12 cellular contexts compared by ENCODE assay signal in the genomic region with DNA sequence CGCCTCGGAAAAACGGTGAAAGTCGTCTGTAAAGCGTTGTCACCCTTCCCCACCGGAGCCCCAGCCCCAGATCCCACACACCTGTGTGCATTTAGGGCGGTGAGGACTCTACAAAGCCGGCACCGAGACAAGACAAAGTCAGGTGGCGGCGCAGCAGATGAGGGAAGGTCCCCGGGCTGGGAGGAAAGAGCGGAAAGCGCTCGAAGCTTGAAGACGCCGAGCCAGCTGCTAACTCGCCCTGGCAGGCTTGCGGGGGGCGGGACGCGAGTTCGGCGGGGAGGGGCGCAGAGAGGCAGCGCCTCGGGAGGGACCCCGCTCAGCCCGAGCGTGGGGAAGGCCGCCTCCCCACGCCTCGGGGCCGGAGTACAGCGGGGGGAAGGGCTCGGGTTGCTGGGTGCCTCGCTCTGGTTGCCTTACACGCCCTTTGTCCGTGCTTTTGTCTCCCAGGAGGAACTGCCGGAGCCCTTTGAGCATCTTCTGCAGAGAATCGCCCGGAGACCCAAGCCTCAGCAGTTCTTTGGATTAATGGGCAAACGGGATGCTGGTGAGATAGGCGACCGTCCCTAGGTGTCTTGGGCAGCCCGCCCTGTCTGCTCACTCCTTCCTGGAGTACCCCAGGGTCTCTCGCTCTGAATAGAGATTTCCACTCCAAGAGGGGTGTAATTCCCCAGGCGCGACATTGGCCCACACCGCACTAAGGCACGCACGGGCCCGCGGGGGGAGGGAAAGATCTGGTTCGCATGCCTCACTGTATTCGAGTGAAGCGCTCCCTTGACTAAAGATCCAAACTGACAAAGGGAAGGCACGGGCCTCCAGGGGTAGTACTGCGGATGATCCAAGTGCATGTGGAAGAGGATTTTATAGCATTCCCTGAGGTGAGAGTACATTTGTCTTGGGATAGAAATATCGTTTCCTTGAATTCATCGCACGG. TPM values are rescaled to one million over a fixed set of nuclear protein-coding genes. Genes with fewer than 3 reads are reported as not detected.
DNase-seq lines count a peak whose midpoint lies in the region; ATAC-seq, FAIRE-seq and TF ChIP-seq lines count a peak whose summit lies in the region.
"Had no signal": no experiment of that assay in that cellular context is flagged by ENCODE, and none has a peak within 500 bp of the region (broad histone marks: within the 10 kb centered on the region; RNA-seq: fewer than 3 reads in every experiment).

No MANE protein-coding gene starts in this region.

- no peaks in the 10 kb centered on the region for H3K9me3 ChIP-seq in kidney (ENCODE audit: control insufficient read depth in 1 of 2, low read length in 2 of 2)

- peak overlapping the region in 1 of 2 donors; percentile 32 for H3K4me3 ChIP-seq in kidney (ENCODE audit: low read length in 2 of 2)
- H3K4me3 ChIP-seq: lung had no signal

- H3K27ac ChIP-seq in kidney (ENCODE audit: low read depth in 2 of 2, low read length in 2 of 2) = no peak overlapping the region

- no peak for TF ChIP-seq CTCF in kidney (IDR thresholded peaks at IDR 0.05; ENCODE audit: borderline replicate concordance, extremely low read depth, insufficient read depth)

- peaks cover 6% of the 10 kb centered on the region for H3K4me1 Mint-ChIP-seq in activated CD4-positive, alpha-beta T cell treated with anti-CD3 and anti-CD28 coated beads, Interleukin-2, amount 10 ng/mL, durations not matched to agents 24 days and 14 days
- H3K4me1 Mint-ChIP-seq in activated naive CD8-positive, alpha-beta T cell treated with anti-CD3 and anti-CD28 coated beads for 36 hours = peaks cover 21% of the 10 kb centered on the region

- no peaks in the 10 kb centered on the region for H3K36me3 ChIP-seq in kidney (ENCODE audit: control insufficient read depth in 1 of 2, insufficient read depth in 2 of 2, low read length in 2 of 2)

- H3K4me3 Mint-ChIP-seq in activated CD4-positive, alpha-beta T cell treated with anti-CD3 and anti-CD28 coated beads, Interleukin-2, amount 10 ng/mL, durations not matched to agents 24 days and 14 days = no peak overlapping the region
- no peak overlapping the region for H3K4me3 Mint-ChIP-seq in activated naive CD8-positive, alpha-beta T cell treated with anti-CD3 and anti-CD28 coated beads for 36 hours
- H3K4me3 Mint-ChIP-seq: effector memory CD8-positive, alpha-beta T cell had no signal

- no peak for ATAC-seq in stimulated activated naive CD8-positive, alpha-beta T cell treated with anti-CD3 and anti-CD28 coated beads, Interleukin-15, Interleukin-2, amounts not matched to agents 100 U/mL and 50 U/mL, for 24 hours
- ATAC-seq: effector memory CD8-positive, alpha-beta T cell had no signal

- peaks cover 0 to 7% of the 10 kb centered on the region in 2 donors for H3K4me1 ChIP-seq in kidney (ENCODE audit: control insufficient read depth in 1 of 2, insufficient read depth in 1 of 2, low read depth in 1 of 2, low read length in 2 of 2)

- intact Hi-C loops in activated CD4-positive, alpha-beta T cell treated with anti-CD3 and anti-CD28 coated beads, Interleukin-2, amount 10 ng/mL, durations not matched to agents 24 days and 14 days (cut with micrococcal nuclease) = loop anchor here (5.0 kb wide), 2 partner anchors 711 to 741 kb away; partner anchors contain the start of gene DLX5
- intact Hi-C loops in kidney (cut with DNase I) = no loop called here

- DNase-seq in activated CD4-positive, alpha-beta T cell treated with anti-CD3 and anti-CD28 coated beads for 48 hours = peak; percentile 16
- DNase-seq in activated CD4-positive, alpha-beta T cell treated with anti-CD3 and anti-CD28 coated beads, Interleukin-2, amount 10 ng/mL, durations not matched to agents 24 days and 14 days = no peak
- peak; percentile 6 for DNase-seq in activated naive CD8-positive, alpha-beta T cell treated with anti-CD3 and anti-CD28 coated beads for 36 hours
- DNase-seq in kidney (peak; percentile 73), germinal center (ENCODE audit: low spot score) (no peak)
- DNase-seq in stimulated activated naive CD8-positive, alpha-beta T cell treated with anti-CD3 and anti-CD28 coated beads, Interleukin-15, Interleukin-2, amounts not matched to agents 100 U/mL and 50 U/mL, for 24 hours = peak; percentile 6
- no peak for DNase-seq in activated naive CD4-positive, alpha-beta T cell treated with anti-CD3 and anti-CD28 coated beads, Interleukin-2, amount 50 U/mL, for 16 hours
- no peak for DNase-seq in stimulated activated naive CD4-positive, alpha-beta T cell treated with Interleukin-2 at 50 U/mL for 16 hours (lab: John Stamatoyannopoulos, UW)
- DNase-seq: activated CD4-positive, alpha-beta T cell treated with anti-CD3 and anti-CD28 coated beads, Interleukin-2, amount 50 U/mL, for 4 hours; effector memory CD8-positive, alpha-beta T cell had no signal

- H3K27me3 Mint-ChIP-seq in activated CD4-positive, alpha-beta T cell treated with anti-CD3 and anti-CD28 coated beads, Interleukin-2, amount 10 ng/mL, durations not matched to agents 24 days and 14 days = peaks cover 55% of the 10 kb centered on the region
- peaks cover 73% of the 10 kb centered on the region for H3K27me3 Mint-ChIP-seq in activated naive CD8-positive, alpha-beta T cell treated with anti-CD3 and anti-CD28 coated beads for 36 hours

- H3K9me3 Mint-ChIP-seq in activated CD4-positive, alpha-beta T cell treated with anti-CD3 and anti-CD28 coated beads, Interleukin-2, amount 10 ng/mL, durations not matched to agents 24 days and 14 days = no peaks in the 10 kb centered on the region
- H3K9me3 Mint-ChIP-seq in activated naive CD8-positive, alpha-beta T cell treated with anti-CD3 and anti-CD28 coated beads for 36 hours = peaks cover 4% of the 10 kb centered on the region
- H3K9me3 Mint-ChIP-seq: effector memory CD8-positive, alpha-beta T cell had no signal

- no peak for FAIRE-seq in kidney (lab: Jason Lieb, UNC)

- no peak overlapping the region for H3K9ac ChIP-seq in kidney (ENCODE audit: low read length in 2 of 2)

- H3K36me3 Mint-ChIP-seq in activated CD4-positive, alpha-beta T cell treated with anti-CD3 and anti-CD28 coated beads, Interleukin-2, amount 10 ng/mL, durations not matched to agents 24 days and 14 days (ENCODE audit: low read depth) = no peaks in the 10 kb centered on the region
- H3K36me3 Mint-ChIP-seq in activated naive CD8-positive, alpha-beta T cell treated with anti-CD3 and anti-CD28 coated beads for 36 hours = peaks cover 9% of the 10 kb centered on the region

- H3K27ac Mint-ChIP-seq in activated CD4-positive, alpha-beta T cell treated with anti-CD3 and anti-CD28 coated beads, Interleukin-2, amount 10 ng/mL, durations not matched to agents 24 days and 14 days = no peak overlapping the region
- H3K27ac Mint-ChIP-seq in activated naive CD8-positive, alpha-beta T cell treated with anti-CD3 and anti-CD28 coated beads for 36 hours = no peak overlapping the region
- H3K27ac Mint-ChIP-seq: effector memory CD8-positive, alpha-beta T cell had no signal

RNA-seq across cellular contexts. Expression of gene TAC1, which starts 1.7 kb away (rescaled TPM):
- 0.28 TPM in 1 of 2 replicates, not detected in the other for total RNA-seq in activated CD4-positive, alpha-beta T cell treated with anti-CD3 and anti-CD28 coated beads, Interleukin-2, amount 10 ng/mL, durations not matched to agents 24 days and 14 days
- total RNA-seq in activated naive CD8-positive, alpha-beta T cell treated with anti-CD3 and anti-CD28 coated beads for 36 hours = under 1 TPM; 0.72 to 0.78 TPM
- 2.0 TPM for total RNA-seq in kidney
- 10.9 TPM for polyA plus RNA-seq in kidney (ENCODE audit: insufficient read depth, low read depth, low replicate concordance)
- total RNA-seq: HT1080, lung had no signal

Comparison
In these comparisons a context has a peak if more than half of its experiments do, and no peak if none do; other contexts are left out.
1. DNase-seq: peak in activated CD4-positive, alpha-beta T cell treated with anti-CD3 and anti-CD28 coated beads for 48 hours (single experiment), activated naive CD8-positive, alpha-beta T cell treated with anti-CD3 and anti-CD28 coated beads for 36 hours (single experiment), kidney (single experiment) and stimulated activated naive CD8-positive, alpha-beta T cell treated with anti-CD3 and anti-CD28 coated beads, Interleukin-15, Interleukin-2, amounts not matched to agents 100 U/mL and 50 U/mL, for 24 hours (single experiment); none in activated CD4-positive, alpha-beta T cell treated with anti-CD3 and anti-CD28 coated beads, Interleukin-2, amount 10 ng/mL, durations not matched to agents 24 days and 14 days (single experiment), activated naive CD4-positive, alpha-beta T cell treated with anti-CD3 and anti-CD28 coated beads, Interleukin-2, amount 50 U/mL, for 16 hours (single experiment), stimulated activated naive CD4-positive, alpha-beta T cell treated with Interleukin-2 at 50 U/mL for 16 hours (single experiment) and germinal center (single experiment).